ENCODE assay signal across 28 cellular contexts in the genomic region with DNA sequence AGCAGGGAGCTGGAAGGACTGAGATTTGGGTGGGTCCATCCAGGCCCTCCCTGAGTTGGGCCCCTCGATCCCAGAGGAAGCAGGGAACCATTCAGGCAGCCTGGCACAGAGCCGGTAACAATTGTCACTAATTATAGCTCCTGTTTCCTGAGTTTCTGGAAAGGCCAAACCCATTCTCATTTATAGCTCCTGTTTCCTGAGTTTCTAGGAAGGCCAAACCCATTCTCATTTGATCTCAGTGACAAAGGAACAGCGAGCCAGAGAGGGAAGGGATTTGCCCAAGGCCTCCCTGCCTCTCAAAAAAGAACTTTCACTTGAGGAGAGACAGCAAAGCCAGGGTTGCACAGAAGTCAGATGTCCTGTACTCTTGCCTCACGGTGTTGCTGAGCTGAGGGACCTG.
DNase-seq lines count a peak whose midpoint lies in the region; ATAC-seq, FAIRE-seq and TF ChIP-seq lines count a peak whose summit lies in the region.
"Had no signal": no experiment of that assay in that cellular context is flagged by ENCODE, and none has a peak within 500 bp of the region (broad histone marks: within the 10 kb centered on the region; RNA-seq: fewer than 3 reads in every experiment).

No MANE protein-coding gene starts in this region.

- H3K9me3 ChIP-seq in A673 (ENCODE audit: low read depth, low read length, poor library complexity, severe bottlenecking) = no peaks in the 10 kb centered on the region
- H3K9me3 ChIP-seq: upper lobe of left lung had no signal

- ATAC-seq in HG02884 (IDR thresholded peaks at IDR 0.05; ENCODE audit: unreplicated experiment) = no peak
- no peak for ATAC-seq in GM21390 (IDR thresholded peaks at IDR 0.05; ENCODE audit: unreplicated experiment)
- ATAC-seq: SK-N-SH treated with all-trans-retinoic acid at 6 μM for 48 hours had no signal

- no peaks in the 10 kb centered on the region for H3K27me3 ChIP-seq in A673 (replicated peaks; ENCODE audit: insufficient read depth, low read depth, low read length, poor library complexity)
- H3K27me3 ChIP-seq: upper lobe of left lung had no signal

- POLR2A ChIA-PET in A673 (lab: Charles Lee; ENCODE audit: low non-redundant PET) = interaction anchor here (0.6 kb wide), 1 partner anchor 347 kb away, joined by 4 read pairs; no protein-coding TSS in a partner anchor

- TF ChIP-seq POLR2A in H54 (IDR thresholded peaks at IDR 0.05; ENCODE audit: low read depth, low read length) = no peak

- no peak overlapping the region for H3K27ac Mint-ChIP-seq in chondrocyte (ENCODE audit: unreplicated experiment)
- peak overlapping the region; percentile 27 for H3K27ac Mint-ChIP-seq in neural crest cell (ENCODE audit: unreplicated experiment)
- H3K27ac Mint-ChIP-seq: activated B cell treated with CpG ODN at 0.5 μM for 24 hours; activated naive CD8-positive, alpha-beta T cell; activated T-helper 2 cell treated with anti-CD3 and anti-CD28 coated beads, Interferon-gamma antibody, Interleukin-2, Interleukin-4, amounts not matched to agents 10 μg/mL and 5 μg/mL and 100 μg/mL, durations not matched to agents 14 hours and 24 hours and 36 hours; CD4-positive, alpha-beta memory T cell; stimulated activated naive CD8-positive, alpha-beta T cell treated with anti-CD3 and anti-CD28 coated beads, Interleukin-15, Interleukin-2, amounts not matched to agents 100 ng/mL and 50 ng/mL, for 24 hours had no signal

- no peak overlapping the region for H3K27ac ChIP-seq in A673 (ENCODE audit: low read depth, low read length, poor library complexity, severe bottlenecking)
- H3K27ac ChIP-seq: upper lobe of left lung had no signal

- TF ChIP-seq CTCF in A673 (conservative IDR thresholded peaks at IDR 0.05; ENCODE audit: low read depth, low read length) (no peak), chondrocyte (IDR thresholded peaks at IDR 0.05) (no peak), neural crest cell (conservative IDR thresholded peaks at IDR 0.05) (no peak)

- no peaks in the 10 kb centered on the region for H3K36me3 ChIP-seq in A673 (ENCODE audit: insufficient read depth, low read length, poor library complexity, severe bottlenecking)
- H3K36me3 ChIP-seq: upper lobe of left lung had no signal

- no peak overlapping the region for H3K4me3 ChIP-seq in A673 (ENCODE audit: low read depth, low read length, poor library complexity, severe bottlenecking)
- H3K4me3 ChIP-seq: lung, upper lobe of left lung had no signal

- peaks cover 6% of the 10 kb centered on the region for H3K9me3 Mint-ChIP-seq in chondrocyte (ENCODE audit: low read depth)
- H3K9me3 Mint-ChIP-seq in neural crest cell = peaks cover 9% of the 10 kb centered on the region

- H3K4me1 ChIP-seq in A673 (ENCODE audit: insufficient read depth, low read length, poor library complexity, severe bottlenecking) = peaks cover 7% of the 10 kb centered on the region

- H3K27me3 Mint-ChIP-seq in chondrocyte (ENCODE audit: low read depth) (no peaks in the 10 kb centered on the region), neural crest cell (ENCODE audit: low read depth) (no peaks in the 10 kb centered on the region)
- H3K27me3 Mint-ChIP-seq: activated B cell treated with CpG ODN at 0.5 μM for 24 hours; stimulated activated naive CD8-positive, alpha-beta T cell treated with anti-CD3 and anti-CD28 coated beads, Interleukin-15, Interleukin-2, amounts not matched to agents 100 ng/mL and 50 ng/mL, for 24 hours had no signal

- BruUV-seq in A673 (replicated peaks; lab: Mats Ljungman, UMichigan) = no TSS peak

- intact Hi-C loops in A673 (cut with micrococcal nuclease; ENCODE audit: unreplicated experiment) = no loop called here

- H3K4me1 Mint-ChIP-seq in chondrocyte (ENCODE audit: low read depth) = peaks cover 7% of the 10 kb centered on the region
- H3K4me1 Mint-ChIP-seq in neural crest cell = peaks cover 11% of the 10 kb centered on the region
- H3K4me1 Mint-ChIP-seq: activated B cell treated with CpG ODN at 0.5 μM for 24 hours; CD4-positive, alpha-beta memory T cell had no signal

- no peaks in the 10 kb centered on the region for H3K36me3 Mint-ChIP-seq in chondrocyte (ENCODE audit: low read depth)
- no peaks in the 10 kb centered on the region for H3K36me3 Mint-ChIP-seq in neural crest cell (ENCODE audit: low read depth)
- H3K36me3 Mint-ChIP-seq: activated naive CD8-positive, alpha-beta T cell; CD4-positive, alpha-beta memory T cell had no signal

- FAIRE-seq in H54 (lab: Jason Lieb, UNC) = no peak
- FAIRE-seq: GM18507 had no signal

- DNase-seq in A673 (ENCODE audit: low spot score) (peak; percentile 7), H4 (ENCODE audit: low spot score) (peak; percentile 41), chondrocyte (ENCODE audit: low spot score) (peak; percentile 36), neural crest cell (ENCODE audit: low read depth, low spot score) (no peak), HuH-7.5 (ENCODE audit: low spot score) (no peak), H54 (ENCODE audit: insufficient read length, low spot score) (no peak)
- DNase-seq: activated B cell treated with CpG ODN at 0.5 μM for 24 hours; activated CD4-positive, alpha-beta T cell treated with anti-CD3 and anti-CD28 coated beads, Interleukin-2, amount 50 U/mL, for 4 hours; activated CD8-positive, alpha-beta memory T cell treated with anti-CD3 and anti-CD28 coated beads, Interleukin-2, amount 50 U/mL, for 48 hours; CD4-positive, alpha-beta memory T cell; cerebellar nuclear complex; foreskin fibroblast; GDM1; H7; hypothalamus; NCI-H1694 treated with DMSO at 0.1 percent for 48 hours; retina; RPMI8226; T-helper 9 cell; upper lobe of left lung had no signal

- H3K4me3 Mint-ChIP-seq in chondrocyte (ENCODE audit: unreplicated experiment) (no peak overlapping the region), neural crest cell (no peak overlapping the region)
- H3K4me3 Mint-ChIP-seq: activated B cell treated with CpG ODN at 0.5 μM for 24 hours; activated naive CD8-positive, alpha-beta T cell; CD4-positive, alpha-beta memory T cell; stimulated activated naive CD8-positive, alpha-beta T cell treated with anti-CD3 and anti-CD28 coated beads, Interleukin-15, Interleukin-2, amounts not matched to agents 100 ng/mL and 50 ng/mL, for 24 hours had no signal

- CTCF ChIA-PET in A673 (lab: Charles Lee) = no interaction called here

Comparison
In these comparisons a context has a peak if more than half of its experiments do, and no peak if none do; other contexts are left out.
1. DNase-seq: peak in A673 (single experiment), H4 (single experiment) and chondrocyte (single experiment); none in neural crest cell (single experiment), HuH-7.5 (single experiment) and H54 (single experiment).